1 cellular context compared by ENCODE assay signal in genomic region chr1:242019018-242019417, GRCh38.
TF ChIP-seq lines count a peak whose summit lies in the region.

No MANE protein-coding gene starts in this region.

TF ChIP-seq in H1, 55 proteins besides CTCF, POLR2A, EP300 and RAD21:
- TF ChIP-seq BACH1 (IDR thresholded peaks at IDR 0.05; ENCODE audit: low read length) (no peak), RNF2 (IDR thresholded peaks at IDR 0.05; ENCODE audit: borderline replicate concordance, low read depth, low read length, missing control alignments, poor library complexity, severe bottlenecking) (no peak), FOSL1 (IDR thresholded peaks at IDR 0.05; ENCODE audit: insufficient read depth, low read depth, low read length) (no peak), MAFK (IDR thresholded peaks at IDR 0.05; ENCODE audit: low read depth, low read length) (no peak), NRF1 (IDR thresholded peaks at IDR 0.05; ENCODE audit: low read depth, low read length) (no peak), ATF3 (IDR thresholded peaks at IDR 0.05; ENCODE audit: insufficient read depth, low read depth, low read length) (no peak)
